20 cellular contexts compared by ENCODE assay signal in genomic region chr6:41626022-41626421, GRCh38. TPM values are rescaled to one million over a fixed set of nuclear protein-coding genes. Genes with fewer than 3 reads are reported as not detected.
DNase-seq lines count a peak whose midpoint lies in the region; ATAC-seq, FAIRE-seq and TF ChIP-seq lines count a peak whose summit lies in the region.
"Had no signal": no experiment of that assay in that cellular context is flagged by ENCODE, and none has a peak within 500 bp of the region (broad histone marks: within the 10 kb centered on the region; RNA-seq: fewer than 3 reads in every experiment).

No MANE protein-coding gene starts in this region.

- H3K9me3 Mint-ChIP-seq in nephron progenitor cell = peaks cover 22% of the 10 kb centered on the region

- TF ChIP-seq POLR2A in HepG2 (IDR thresholded peaks at IDR 0.05; ENCODE audit: insufficient read depth in 1 of 2, low read depth in 2 of 2, low read length in 2 of 2) (no peak), right lobe of liver (IDR thresholded peaks at IDR 0.05) (no peak), esophagus squamous epithelium (IDR thresholded peaks at IDR 0.05) (no peak)

- POLR2A ChIA-PET in HepG2 (lab: Yijun Ruan, JAX) = no interaction called here

- H3K9me3 ChIP-seq in HepG2 (ENCODE audit: low read length) = no peaks in the 10 kb centered on the region
- H3K9me3 ChIP-seq in right lobe of liver = no peaks in the 10 kb centered on the region
- H3K9me3 ChIP-seq in SK-N-MC (ENCODE audit: low read depth, low read length) = peaks cover 6% of the 10 kb centered on the region; the same call in 1 of the 2 replicates
- H3K9me3 ChIP-seq in esophagus squamous epithelium = no peaks in the 10 kb centered on the region
- H3K9me3 ChIP-seq: SJCRH30 had no signal

- 50% methylated on average over 4 of the region's 4 CpGs for WGBS in HepG2 (ENCODE audit: low lambda C conversion rate)
- 78% methylated on average over 4 of the region's 4 CpGs for WGBS in right lobe of liver (ENCODE audit: insufficient coverage, low coverage, low lambda C conversion rate, missing lambda C conversion rate)
- 75 to 90% methylated on average over 3 to 4 of the region's 4 CpGs for WGBS in esophagus squamous epithelium, 2 donors

- H3K27me3 ChIP-seq in HepG2 (ENCODE audit: control insufficient read depth in 1 of 2, insufficient read depth in 2 of 2, low read length in 2 of 2) (peaks cover 6 to 22% of the 10 kb centered on the region in 2 experiments; a peak in 3 of 5 replicates), right lobe of liver (no peaks in the 10 kb centered on the region), esophagus squamous epithelium (no peaks in the 10 kb centered on the region)
- H3K27me3 ChIP-seq: SJCRH30 had no signal

- no peak overlapping the region for H3K27ac ChIP-seq in HepG2 (ENCODE audit: extremely low read length, insufficient read depth, low read length)
- no peak overlapping the region for H3K27ac ChIP-seq in right lobe of liver
- H3K27ac ChIP-seq in SK-N-MC = peak overlapping the region; percentile 70; the same call in 1 of the 2 replicates
- H3K27ac ChIP-seq in esophagus squamous epithelium = peak overlapping the region; percentile 55 to 71 (median 66)
- H3K27ac ChIP-seq: SJCRH30 had no signal

- H3K36me3 Mint-ChIP-seq in nephron progenitor cell (ENCODE audit: low read depth) = peaks cover 14% of the 10 kb centered on the region

- no peak for FAIRE-seq in HepG2 (lab: Jason Lieb, UNC)
- FAIRE-seq: D721Med had no signal

- TF ChIP-seq EP300 in HepG2 (IDR thresholded peaks at IDR 0.05; ENCODE audit: low read depth in 2 of 2, low read length in 2 of 2) (no peak), HepG2 (CRISPR knock-in tag; IDR thresholded peaks at IDR 0.05; ENCODE audit: borderline replicate concordance) (no peak)

- no peak overlapping the region for H3K4me3 ChIP-seq in HepG2 (replicated peaks in 1 of 3; ENCODE audit: insufficient read depth in 1 of 3, low read depth in 2 of 3, low read length in 3 of 3)
- no peak overlapping the region for H3K4me3 ChIP-seq in right lobe of liver
- H3K4me3 ChIP-seq in SK-N-MC = no peak overlapping the region
- H3K4me3 ChIP-seq in esophagus squamous epithelium = no peak overlapping the region
- H3K4me3 ChIP-seq: SJCRH30 had no signal

- H3K36me3 ChIP-seq in HepG2 (replicated peaks in 1 of 2; ENCODE audit: control insufficient read depth in 1 of 2, insufficient read depth in 2 of 2, low read length in 2 of 2) (no peaks in the 10 kb centered on the region), right lobe of liver (no peaks in the 10 kb centered on the region), SK-N-MC (ENCODE audit: insufficient read depth, low read length) (no peaks in the 10 kb centered on the region), esophagus squamous epithelium (no peaks in the 10 kb centered on the region)
- H3K36me3 ChIP-seq: SJCRH30 had no signal

- no peaks in the 10 kb centered on the region for H4K20me1 ChIP-seq in HepG2 (ENCODE audit: insufficient read depth, low read length)

- no peak overlapping the region for H3K4me3 Mint-ChIP-seq in nephron progenitor cell
- H3K4me3 Mint-ChIP-seq: CD14-positive monocyte, H9 had no signal

- ATAC-seq in HepG2 = no peak
- ATAC-seq in right lobe of liver = no peak
- no peak for ATAC-seq in GM18858 (IDR thresholded peaks at IDR 0.05; ENCODE audit: unreplicated experiment)
- ATAC-seq: Panc1 had no signal

- no peak overlapping the region for H3K4me2 ChIP-seq in HepG2 (ENCODE audit: low read depth, low read length)

- no peaks in the 10 kb centered on the region for H3K79me2 ChIP-seq in HepG2 (ENCODE audit: insufficient read depth, low read length)

- peaks cover 57% of the 10 kb centered on the region for H3K4me1 Mint-ChIP-seq in nephron progenitor cell

- H3K4me1 ChIP-seq in HepG2 (ENCODE audit: insufficient read depth, low read length) (peaks cover 21% of the 10 kb centered on the region), right lobe of liver (no peaks in the 10 kb centered on the region), esophagus squamous epithelium (peaks cover 14 to 63% (median 38%) of the 10 kb centered on the region in 3 donors)

- H2AFZ ChIP-seq in HepG2 (ENCODE audit: low read length) = no peak overlapping the region

- in situ Hi-C loops in HepG2 (cut with HindIII; ENCODE audit: extremely low pct_ligation_motif_present, low pct_unique_long_range_greater_than_20kb) = no loop called here

- peaks cover 12% of the 10 kb centered on the region for H3K27me3 Mint-ChIP-seq in nephron progenitor cell (ENCODE audit: low read depth, poor library complexity)

- TF ChIP-seq CTCF in HepG2 (CRISPR knock-in tag; IDR thresholded peaks at IDR 0.05) (no peak), right lobe of liver (IDR thresholded peaks at IDR 0.05) (no peak), esophagus squamous epithelium (IDR thresholded peaks at IDR 0.05) (no peak), nephron progenitor cell (IDR thresholded peaks at IDR 0.05) (no peak)

- BruUV-seq in HepG2 (replicated peaks; lab: Mats Ljungman, UMichigan) = no TSS peak

- H3K27ac Mint-ChIP-seq in nephron progenitor cell = no peak overlapping the region
- H3K27ac Mint-ChIP-seq: H9 had no signal

- no peak for TF ChIP-seq RAD21 in HepG2 (CRISPR knock-in tag; IDR thresholded peaks at IDR 0.05)

- CTCF ChIA-PET in HepG2 (lab: Yijun Ruan, JAX; ENCODE audit: low intra/inter-chr PET ratio, low total read pairs) = no interaction called here

- DNase-seq in HepG2 (ENCODE audit: low spot score) (no peak), right lobe of liver (no peak), SK-N-MC (ENCODE audit: low read depth, low spot score) (no peak), esophagus squamous epithelium (lab: John Stamatoyannopoulos, UW) (no peak), NOMO-1 (lab: John Stamatoyannopoulos, UW; ENCODE audit: unreplicated experiment in 2 of 2) (no peak), NCI-H1694 (lab: John Stamatoyannopoulos, UW) (no peak), nephron progenitor cell (no peak)
- DNase-seq: 8988T, DMS53, EL, H9, NCI-H1694 treated with DMSO at 0.1 percent for 48 hours, NCI-H2081 treated with DMSO at 0.1 percent for 48 hours, NCI-H526 had no signal

- H3K9ac ChIP-seq in HepG2 (ENCODE audit: insufficient read depth, low read depth, low read length) (no peak overlapping the region), SK-N-MC (ENCODE audit: insufficient read length) (no peak overlapping the region)

- intact Hi-C loops in HepG2 (cut with micrococcal nuclease; ENCODE audit: unreplicated experiment) = no loop called here
- intact Hi-C loops in right lobe of liver (cut with DNase I) = no loop called here
- intact Hi-C loops in esophagus squamous epithelium (cut with DNase I) = no loop called here

TF ChIP-seq in HepG2, 621 proteins besides CTCF, POLR2A, EP300 and RAD21:
- TF ChIP-seq POLR2AphosphoS2 (IDR thresholded peaks at IDR 0.05; ENCODE audit: low read depth, low read length) (no peak), ZNF629 (CRISPR knock-in tag; conservative IDR thresholded peaks at IDR 0.05) (peak; percentile 72), ZNF296 (CRISPR knock-in tag; conservative IDR thresholded peaks at IDR 0.05) (no peak), MYC (CRISPR knock-in tag; IDR thresholded peaks at IDR 0.05; ENCODE audit: borderline replicate concordance) (no peak), ZNF30 (CRISPR knock-in tag; IDR thresholded peaks at IDR 0.05) (no peak)

RNA-seq across cellular contexts. Expression of gene MDFI, which starts 12.2 kb away (rescaled TPM):
- total RNA-seq in HepG2 (2016; rRNA removed; fragmentation: Illumina TruSeq; extraction: Trizol) (not detected in 2 replicates), right lobe of liver (1 to 10 TPM in 2 of 6 experiments, under 1 TPM in 1, not detected in 3; 0.29 to 2.4 (median 1.1) TPM), esophagus squamous epithelium (100 to 1,000 TPM in 1 of 4 donors, 10 to 100 TPM in 3; 50.5 to 105 (median 81.8) TPM)
- not detected in 2 replicates for total RNA-seq in HepG2 (2016; cell fraction: cytosol; rRNA removed; fragmentation: Illumina TruSeq; extraction: Trizol; ENCODE audit: low read depth)
- not detected in 2 replicates for total RNA-seq in HepG2 (2016; cell fraction: insoluble cytoplasmic fraction; rRNA removed; fragmentation: Illumina TruSeq; extraction: Trizol)
- not detected in 2 replicates for total RNA-seq in HepG2 (2016; cell fraction: membrane; rRNA removed; fragmentation: Illumina TruSeq; extraction: Trizol)
- total RNA-seq in HepG2 (2016; cell fraction: nucleus; rRNA removed; fragmentation: Illumina TruSeq; extraction: Trizol) = not detected in 2 replicates
- polyA plus RNA-seq in HepG2 (2011; rRNA removed) = 0.28 and 0.30 TPM in 2 replicates
- 0.38 and 0.42 TPM in 2 replicates for polyA plus RNA-seq in HepG2 (2011; cell fraction: cytosol; rRNA removed)
- 0.23 and 0.29 TPM in 2 replicates for polyA plus RNA-seq in HepG2 (2011; cell fraction: nucleus; rRNA removed)
- polyA plus RNA-seq in HepG2 (2012) = 0.19 TPM in 1 of 2 replicates, not detected in the other
- 0.57 TPM in 1 of 2 replicates, not detected in the other for polyA plus RNA-seq in HepG2 (2016; cell fraction: cytosol; fragmentation: Illumina TruSeq; extraction: Trizol; ENCODE audit: low read depth)
- polyA plus RNA-seq in HepG2 (2016; cell fraction: insoluble cytoplasmic fraction; fragmentation: Illumina TruSeq; extraction: Trizol; ENCODE audit: low read depth) = not detected in 2 replicates
- not detected in 2 replicates for polyA plus RNA-seq in HepG2 (2016; cell fraction: membrane; fragmentation: Illumina TruSeq; extraction: Trizol; ENCODE audit: low read depth)
- polyA plus RNA-seq in HepG2 (2016; cell fraction: nucleus; fragmentation: Illumina TruSeq; extraction: Trizol; ENCODE audit: insufficient read depth, low read depth) = not detected in 2 replicates
- 0.18 TPM in 1 of 2 replicates, not detected in the other for polyA minus RNA-seq in HepG2 (2011; rRNA and poly(A)+ RNA removed; ENCODE audit: low replicate concordance)
- polyA minus RNA-seq in HepG2 (2011; cell fraction: cytosol; rRNA and poly(A)+ RNA removed) = not detected in 2 replicates
- polyA minus RNA-seq in HepG2 (2011; cell fraction: nucleus; rRNA and poly(A)+ RNA removed) = not detected in 2 replicates
- total RNA-seq: T-helper 1 cell treated with Interleukin-12 subunit alpha and Interleukin-12 subunit beta and Interleukin-4 antibody, amounts not matched to agents 30 ng/mL and 1 ng/mL, for 36 hours had no signal
- polyA plus RNA-seq: CD14-positive monocyte had no signal

Comparison
In these comparisons a context has a peak if more than half of its experiments do, and no peak if none do; other contexts are left out.
1. H3K27ac ChIP-seq: peak in SK-N-MC (single experiment) and esophagus squamous epithelium (4 of 4); none in HepG2 (single experiment) and right lobe of liver (0 of 3).
2. RNA of gene MDFI, which starts 12.2 kb away (total RNA-seq): 50.5 to 105 TPM in esophagus squamous epithelium; 0.29 to 2.4 TPM in right lobe of liver and not detected in HepG2; every median in the first group is over 10 times any median in the second.